In genomic region chr12:75744607-75745256, GRCh38 we compare ENCODE assay signal across 1 cellular context.
TF ChIP-seq lines count a peak whose summit lies in the region.

No MANE protein-coding gene starts in this region.

TF ChIP-seq in HepG2, 621 proteins besides CTCF, POLR2A, EP300 and RAD21 (continued from another document):
- TF ChIP-seq, protein P1, sequence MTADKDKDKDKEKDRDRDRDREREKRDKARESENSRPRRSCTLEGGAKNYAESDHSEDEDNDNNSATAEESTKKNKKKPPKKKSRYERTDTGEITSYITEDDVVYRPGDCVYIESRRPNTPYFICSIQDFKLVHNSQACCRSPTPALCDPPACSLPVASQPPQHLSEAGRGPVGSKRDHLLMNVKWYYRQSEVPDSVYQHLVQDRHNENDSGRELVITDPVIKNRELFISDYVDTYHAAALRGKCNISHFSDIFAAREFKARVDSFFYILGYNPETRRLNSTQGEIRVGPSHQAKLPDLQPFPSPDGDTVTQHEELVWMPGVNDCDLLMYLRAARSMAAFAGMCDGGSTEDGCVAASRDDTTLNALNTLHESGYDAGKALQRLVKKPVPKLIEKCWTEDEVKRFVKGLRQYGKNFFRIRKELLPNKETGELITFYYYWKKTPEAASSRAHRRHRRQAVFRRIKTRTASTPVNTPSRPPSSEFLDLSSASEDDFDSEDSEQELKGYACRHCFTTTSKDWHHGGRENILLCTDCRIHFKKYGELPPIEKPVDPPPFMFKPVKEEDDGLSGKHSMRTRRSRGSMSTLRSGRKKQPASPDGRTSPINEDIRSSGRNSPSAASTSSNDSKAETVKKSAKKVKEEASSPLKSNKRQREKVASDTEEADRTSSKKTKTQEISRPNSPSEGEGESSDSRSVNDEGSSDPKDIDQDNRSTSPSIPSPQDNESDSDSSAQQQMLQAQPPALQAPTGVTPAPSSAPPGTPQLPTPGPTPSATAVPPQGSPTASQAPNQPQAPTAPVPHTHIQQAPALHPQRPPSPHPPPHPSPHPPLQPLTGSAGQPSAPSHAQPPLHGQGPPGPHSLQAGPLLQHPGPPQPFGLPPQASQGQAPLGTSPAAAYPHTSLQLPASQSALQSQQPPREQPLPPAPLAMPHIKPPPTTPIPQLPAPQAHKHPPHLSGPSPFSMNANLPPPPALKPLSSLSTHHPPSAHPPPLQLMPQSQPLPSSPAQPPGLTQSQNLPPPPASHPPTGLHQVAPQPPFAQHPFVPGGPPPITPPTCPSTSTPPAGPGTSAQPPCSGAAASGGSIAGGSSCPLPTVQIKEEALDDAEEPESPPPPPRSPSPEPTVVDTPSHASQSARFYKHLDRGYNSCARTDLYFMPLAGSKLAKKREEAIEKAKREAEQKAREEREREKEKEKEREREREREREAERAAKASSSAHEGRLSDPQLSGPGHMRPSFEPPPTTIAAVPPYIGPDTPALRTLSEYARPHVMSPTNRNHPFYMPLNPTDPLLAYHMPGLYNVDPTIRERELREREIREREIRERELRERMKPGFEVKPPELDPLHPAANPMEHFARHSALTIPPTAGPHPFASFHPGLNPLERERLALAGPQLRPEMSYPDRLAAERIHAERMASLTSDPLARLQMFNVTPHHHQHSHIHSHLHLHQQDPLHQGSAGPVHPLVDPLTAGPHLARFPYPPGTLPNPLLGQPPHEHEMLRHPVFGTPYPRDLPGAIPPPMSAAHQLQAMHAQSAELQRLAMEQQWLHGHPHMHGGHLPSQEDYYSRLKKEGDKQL (CRISPR knock-in tag; IDR thresholded peaks at IDR 0.05; ENCODE audit: low read depth): no peak
- TF ChIP-seq DNMT1 (CRISPR knock-in tag; IDR thresholded peaks at IDR 0.05) (no peak), TGIF2 (CRISPR knock-in tag; IDR thresholded peaks at IDR 0.05) (no peak), TBX3 (IDR thresholded peaks at IDR 0.05; ENCODE audit: borderline replicate concordance) (peak; percentile 36; the same call in 1 of the 2 replicates), ZNF577 (CRISPR knock-in tag; IDR thresholded peaks at IDR 0.05; ENCODE audit: borderline replicate concordance, low read depth) (no peak)
